8 cellular contexts compared by ENCODE assay signal in genomic region chr19:49677901-49678674, GRCh38. TPM values are rescaled to one million over a fixed set of nuclear protein-coding genes. Genes with fewer than 3 reads are reported as not detected.
DNase-seq lines count a peak whose midpoint lies in the region; ATAC-seq and TF ChIP-seq lines count a peak whose summit lies in the region.

No MANE protein-coding gene starts in this region.

- H3K4me2 ChIP-seq in OCI-LY1 (ENCODE audit: low read length), result peak overlapping the region; percentile 90

- peaks cover 28% of the 10 kb centered on the region for H3K36me3 ChIP-seq in OCI-LY1 (ENCODE audit: insufficient read depth, low read length)
- H3K36me3 ChIP-seq in esophagus muscularis mucosa, result peaks cover 15 to 26% (median 22%) of the 10 kb centered on the region in 4 donors

- WGBS in esophagus muscularis mucosa, result 3% methylated on average over 12 of the region's 21 CpGs

- H3K9me3 ChIP-seq in OCI-LY1 (ENCODE audit: low read length) (no peaks in the 10 kb centered on the region), esophagus muscularis mucosa (no peaks in the 10 kb centered on the region)

- no peak for TF ChIP-seq EP300 in esophagus muscularis mucosa (IDR thresholded peaks at IDR 0.05)

- H4K20me1 ChIP-seq in OCI-LY1 (ENCODE audit: insufficient read depth, low read length), result no peaks in the 10 kb centered on the region

- H3K79me2 ChIP-seq in OCI-LY1 (ENCODE audit: insufficient read depth, low read length), result peaks cover 31% of the 10 kb centered on the region

- H3K9me3 Mint-ChIP-seq in natural killer cell, result no peaks in the 10 kb centered on the region
- H3K9me3 Mint-ChIP-seq in stimulated activated naive CD8-positive, alpha-beta T cell treated with anti-CD3 and anti-CD28 coated beads, Interleukin-15, Interleukin-2, amounts not matched to agents 100 ng/mL and 50 ng/mL, for 24 hours, result no peaks in the 10 kb centered on the region

- H3K4me3 ChIP-seq in OCI-LY1 (ENCODE audit: low read depth, low read length, poor library complexity, severe bottlenecking) (peak overlapping the region; percentile 89), esophagus muscularis mucosa (peak overlapping the region; percentile 76 to 99 (median 86))

- DNase-seq in CD1c-positive myeloid dendritic cell (ENCODE audit: extremely low spot score) (peak; percentile 82), HK-2 (ENCODE audit: unreplicated experiment) (peak; percentile 75), activated T-cell treated with anti-CD3 and anti-CD28 coated beads for 48 hours (ENCODE audit: low read depth) (peak; percentile 75), esophagus muscularis mucosa (ENCODE audit: extremely low spot score) (peak; percentile 93), natural killer cell (peak; percentile 72)

- intact Hi-C loops in esophagus muscularis mucosa (cut with DNase I), result loop anchor here (5.0 kb wide), 2 partner anchors 36 to 86 kb away; partner anchors contain the start of genes PRR12, RRAS and SCAF1
- intact Hi-C loops in natural killer cell (cut with micrococcal nuclease), result loop anchor here (1.0 to 5.0 kb wide), 5 partner anchors 38 to 285 kb away; partner anchors contain the start of genes PNKP, PRR12, RPS11 and RRAS

- TF ChIP-seq POLR2A in esophagus muscularis mucosa (IDR thresholded peaks at IDR 0.05; ENCODE audit: low read depth), result no peak

- peak overlapping the region; percentile 97 for H3K9ac ChIP-seq in OCI-LY1 (ENCODE audit: low read length)

- no peaks in the 10 kb centered on the region for H3K36me3 Mint-ChIP-seq in natural killer cell
- peaks cover 39% of the 10 kb centered on the region for H3K36me3 Mint-ChIP-seq in stimulated activated naive CD8-positive, alpha-beta T cell treated with anti-CD3 and anti-CD28 coated beads, Interleukin-15, Interleukin-2, amounts not matched to agents 100 ng/mL and 50 ng/mL, for 24 hours (ENCODE audit: low read depth)

- no peak overlapping the region for H2AFZ ChIP-seq in OCI-LY1 (ENCODE audit: low read length)

- H3K4me1 Mint-ChIP-seq in natural killer cell, result peaks cover 25 to 47% of the 10 kb centered on the region in 2 donors
- H3K4me1 Mint-ChIP-seq in stimulated activated naive CD8-positive, alpha-beta T cell treated with anti-CD3 and anti-CD28 coated beads, Interleukin-15, Interleukin-2, amounts not matched to agents 100 ng/mL and 50 ng/mL, for 24 hours (ENCODE audit: low read depth), result peaks cover 44% of the 10 kb centered on the region

- ATAC-seq in natural killer cell (peak; percentile 14 to 17 (median 16)), HG03159 (IDR thresholded peaks at IDR 0.05; ENCODE audit: unreplicated experiment) (no peak)

- H3K4me3 Mint-ChIP-seq in natural killer cell, result peak overlapping the region; percentile 86
- peak overlapping the region; percentile 98 for H3K4me3 Mint-ChIP-seq in stimulated activated naive CD8-positive, alpha-beta T cell treated with anti-CD3 and anti-CD28 coated beads, Interleukin-15, Interleukin-2, amounts not matched to agents 100 ng/mL and 50 ng/mL, for 24 hours

- no peaks in the 10 kb centered on the region for H3K27me3 ChIP-seq in OCI-LY1 (ENCODE audit: insufficient read depth, low read length)
- no peaks in the 10 kb centered on the region for H3K27me3 ChIP-seq in esophagus muscularis mucosa

- H3K27ac ChIP-seq in OCI-LY1 (ENCODE audit: low read depth, low read length, poor library complexity, severe bottlenecking) (peak overlapping the region; percentile 89), esophagus muscularis mucosa (replicated peaks in 1 of 4) (peak overlapping the region; percentile 88 to 97 (median 94))

- H3K4me1 ChIP-seq in OCI-LY1 (ENCODE audit: insufficient read depth, low read length, severe bottlenecking) (peaks cover 57% of the 10 kb centered on the region), esophagus muscularis mucosa (peaks cover 39 to 57% (median 50%) of the 10 kb centered on the region in 4 donors)

- H3K27ac Mint-ChIP-seq in natural killer cell, result peak overlapping the region; percentile 98 to 99
- peak overlapping the region; percentile 92 for H3K27ac Mint-ChIP-seq in stimulated activated naive CD8-positive, alpha-beta T cell treated with anti-CD3 and anti-CD28 coated beads, Interleukin-15, Interleukin-2, amounts not matched to agents 100 ng/mL and 50 ng/mL, for 24 hours

- no peaks in the 10 kb centered on the region for H3K9me2 ChIP-seq in OCI-LY1 (ENCODE audit: low read depth, low read length)

- H3K27me3 Mint-ChIP-seq in natural killer cell (ENCODE audit: low read depth in 2 of 2), result no peaks in the 10 kb centered on the region
- H3K27me3 Mint-ChIP-seq in stimulated activated naive CD8-positive, alpha-beta T cell treated with anti-CD3 and anti-CD28 coated beads, Interleukin-15, Interleukin-2, amounts not matched to agents 100 ng/mL and 50 ng/mL, for 24 hours, result no peaks in the 10 kb centered on the region

- peaks cover 6% of the 10 kb centered on the region; the same call in 1 of the 2 replicates for H3F3A ChIP-seq in OCI-LY1 (ENCODE audit: insufficient read depth, low read length)

- peak; percentile 80 for TF ChIP-seq CTCF in OCI-LY1 (IDR thresholded peaks at IDR 0.05; ENCODE audit: low read length)
- TF ChIP-seq CTCF in esophagus muscularis mucosa (IDR thresholded peaks at IDR 0.05), result peak; percentile 40 to 63 (median 61)
- TF ChIP-seq CTCF in natural killer cell (IDR thresholded peaks at IDR 0.05), result peak; percentile 63

RNA-seq across cellular contexts. Expression of gene PRMT1, which starts 1.0 kb away (rescaled TPM):
- total RNA-seq in esophagus muscularis mucosa (100 to 1,000 TPM; 102 to 191 (median 144) TPM), natural killer cell (10 to 100 TPM; 77.0 to 92.5 (median 78.2) TPM)

RNA-seq across cellular contexts. Expression of gene ADM5, which starts 11.3 kb away (rescaled TPM):
- 1 to 10 TPM in 3 of 4 donors, under 1 TPM in 1; 0.83 to 4.1 (median 2.5) TPM for total RNA-seq in esophagus muscularis mucosa
- 1 to 10 TPM; 2.3 to 2.9 (median 2.4) TPM for total RNA-seq in natural killer cell

RNA-seq across cellular contexts. Expression of gene BCL2L12, which starts 12.4 kb away (rescaled TPM):
- 1 to 10 TPM; 4.2 to 9.9 (median 6.0) TPM for total RNA-seq in esophagus muscularis mucosa
- total RNA-seq in natural killer cell, result 10 to 100 TPM; 15.6 to 34.6 (median 22.3) TPM

RNA-seq across cellular contexts. Expression of gene IRF3, which starts 12.4 kb away (rescaled TPM):
- 10 to 100 TPM; 38.8 to 61.7 (median 56.7) TPM for total RNA-seq in esophagus muscularis mucosa
- 100 to 1,000 TPM; 176 to 184 (median 179) TPM for total RNA-seq in natural killer cell

RNA-seq across cellular contexts. Expression of gene CPT1C, which starts 12.8 kb away (rescaled TPM):
- 1 to 10 TPM; 2.7 to 6.6 (median 3.9) TPM for total RNA-seq in esophagus muscularis mucosa
- under 1 TPM; 0.34 to 0.78 (median 0.73) TPM for total RNA-seq in natural killer cell
